In the genomic region with DNA sequence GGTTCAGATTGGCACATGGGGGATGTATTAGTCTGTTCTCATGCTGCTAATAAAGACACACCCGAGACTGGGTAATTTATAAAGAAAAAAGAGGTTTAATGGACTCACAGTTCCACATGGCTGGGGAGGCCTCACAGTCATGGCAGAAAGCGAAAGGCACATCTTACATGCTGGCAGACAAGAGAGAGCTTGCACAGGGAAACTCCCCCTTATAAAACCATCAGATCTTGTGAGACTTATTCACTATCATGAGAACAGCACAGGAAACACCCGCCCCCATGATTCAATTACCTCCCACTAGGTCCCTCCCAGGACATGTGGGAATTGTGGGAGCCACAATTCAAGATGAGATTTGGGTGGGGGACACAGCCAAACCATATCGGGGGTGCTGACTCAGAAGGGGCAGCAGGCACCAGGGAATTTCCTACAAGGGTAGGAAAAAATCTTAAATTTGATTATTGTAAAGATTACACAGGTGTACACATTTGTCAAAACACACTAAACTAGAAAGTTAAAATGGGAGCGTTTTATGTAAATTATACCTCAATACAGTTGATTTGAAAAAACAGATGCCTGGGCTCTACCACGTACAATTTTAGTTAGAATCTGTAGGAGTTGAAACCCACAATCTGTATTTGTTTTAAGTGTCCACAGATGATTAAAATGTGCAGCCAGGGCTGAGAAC, we compare ENCODE assay signal across 8 cellular contexts.
A peak's percentile ranks its signal among the peaks of the same experiment; 100 is the strongest.
DNase-seq lines count a peak whose midpoint lies in the region; ATAC-seq, FAIRE-seq and TF ChIP-seq lines count a peak whose summit lies in the region.
"Not testable (repeated sequence)": the region's sequence is repeated elsewhere in the genome, so short reads cannot be mapped to it uniquely, and the experiment has no call there.

No MANE protein-coding gene starts in this region.

- peak; percentile 23 for DNase-seq in ELR (ENCODE audit: low read depth)
- DNase-seq in activated T-cell treated with anti-CD3 and anti-CD28 coated beads, Interleukin-2, amount 50 U/mL, for 72 hours, result peak; percentile 12 to 16
- DNase-seq in GM12878 (ENCODE audit: low read depth, low spot score), result not testable (repeated sequence)
- DNase-seq in iris pigment epithelial cell (ENCODE audit: low read depth), result peak; percentile 35
- DNase-seq in stimulated activated CD4-positive, alpha-beta T cell treated with anti-CD3 and anti-CD28 coated beads, Interleukin-2, amount 100 ng/mL, for 24 hours, result peak; percentile 31 to 33

- peak overlapping the region; percentile 17 for H3K27ac ChIP-seq in KOPT-K1 (ENCODE audit: low read depth, low read length, poor library complexity, severe bottlenecking)
- H3K27ac ChIP-seq in GM12878 (ENCODE audit: control insufficient read depth, insufficient read depth), result peak overlapping the region; percentile 57

- H3K36me3 ChIP-seq in KOPT-K1 (ENCODE audit: insufficient read depth, low read length); GM12878 (ENCODE audit: control insufficient read depth in 2 of 2, insufficient read depth in 2 of 2, low read length in 1 of 2): not testable (repeated sequence)

- peaks cover 15% of the 10 kb centered on the region for H3K9me3 ChIP-seq in KOPT-K1 (ENCODE audit: insufficient read depth, low read length, poor library complexity, severe bottlenecking)
- H3K9me3 ChIP-seq in GM12878 (replicated peaks; ENCODE audit: control insufficient read depth, insufficient read depth, low read length), result not testable (repeated sequence)

- H3K9ac ChIP-seq in GM12878 (ENCODE audit: control insufficient read depth, insufficient read depth, low read length), result not testable (repeated sequence)

- H3K4me1 ChIP-seq in GM12878 (ENCODE audit: control insufficient read depth, insufficient read depth, low read length), result not testable (repeated sequence)

- peaks cover 16% of the 10 kb centered on the region for H3K4me1 Mint-ChIP-seq in activated T-cell treated with anti-CD3 and anti-CD28 coated beads, Interleukin-2, amount 50 U/mL, for 72 hours (ENCODE audit: low read depth)
- H3K4me1 Mint-ChIP-seq in stimulated activated naive CD8-positive, alpha-beta T cell treated with anti-CD3 and anti-CD28 coated beads, Interleukin-15, Interleukin-2, amounts not matched to agents 100 ng/mL and 50 ng/mL, for 24 hours (ENCODE audit: low read depth), result peaks cover 23% of the 10 kb centered on the region

- WGBS in GM12878 (ENCODE audit: insufficient coverage, insufficient replicate concordance, low lambda C conversion rate, missing lambda C conversion rate), result 30% methylated on average over 6 of the region's 6 CpGs

- ATAC-seq in activated CD4-positive, CD25-positive, alpha-beta regulatory T cell treated with anti-CD3 and anti-CD28 coated beads, Interleukin-2, amount 50 U/mL, for 24 hours, result peak; percentile 73 to 78
- ATAC-seq in activated T-cell treated with anti-CD3 and anti-CD28 coated beads, Interleukin-2, amount 50 U/mL, for 72 hours (replicated peaks in 1 of 2), result peak; percentile 36 to 62
- peak; percentile 86 for ATAC-seq in GM12878

- BruUV-seq in GM12878 (replicated peaks; lab: Mats Ljungman, UMichigan), result not testable (repeated sequence)

- not testable (repeated sequence) for H4K20me1 ChIP-seq in GM12878 (ENCODE audit: control insufficient read depth, insufficient read depth)

- intact Hi-C loops in GM12878 (cut with micrococcal nuclease; ENCODE audit: unreplicated experiment), result not testable (repeated sequence)

- not testable (repeated sequence) for H3K27me3 Mint-ChIP-seq in activated T-cell treated with anti-CD3 and anti-CD28 coated beads, Interleukin-2, amount 50 U/mL, for 72 hours (ENCODE audit: low read depth); stimulated activated naive CD8-positive, alpha-beta T cell treated with anti-CD3 and anti-CD28 coated beads, Interleukin-15, Interleukin-2, amounts not matched to agents 100 ng/mL and 50 ng/mL, for 24 hours

- H3K27me3 ChIP-seq in GM12878 (replicated peaks in 1 of 2; ENCODE audit: control insufficient read depth in 2 of 2, insufficient read depth in 2 of 2, low read length in 1 of 2), result not testable (repeated sequence)

- H3K27ac Mint-ChIP-seq in activated T-cell treated with anti-CD3 and anti-CD28 coated beads, Interleukin-2, amount 50 U/mL, for 72 hours, result peak overlapping the region; percentile 28
- peak overlapping the region; percentile 83 for H3K27ac Mint-ChIP-seq in stimulated activated naive CD8-positive, alpha-beta T cell treated with anti-CD3 and anti-CD28 coated beads, Interleukin-15, Interleukin-2, amounts not matched to agents 100 ng/mL and 50 ng/mL, for 24 hours

- SMC1A ChIA-PET in GM12878 (lab: Charles Lee; ENCODE audit: uncharacterized antibody, unreplicated experiment), result interaction anchor here (1.2 kb wide), 1 partner anchor 268 kb away, joined by 4 read pairs; no protein-coding TSS in a partner anchor

- POLR2A ChIA-PET in GM12878 (lab: Charles Lee), result interaction anchor here (0.9 kb wide), 1 partner anchor 78 kb away, joined by 3 read pairs; no protein-coding TSS in a partner anchor

- H3K4me3 ChIP-seq in GM12878, result not testable (repeated sequence)

- not testable (repeated sequence) for TF ChIP-seq POLR2A in GM12878 (IDR thresholded peaks at IDR 0.05; ENCODE audit: low read depth, low read length)

- RAD21 ChIA-PET in GM12878 (lab: Charles Lee; ENCODE audit: unreplicated experiment), result not testable (repeated sequence)

- H3K9me3 Mint-ChIP-seq in activated T-cell treated with anti-CD3 and anti-CD28 coated beads, Interleukin-2, amount 50 U/mL, for 72 hours, result not testable (repeated sequence)
- peaks cover 12% of the 10 kb centered on the region for H3K9me3 Mint-ChIP-seq in stimulated activated naive CD8-positive, alpha-beta T cell treated with anti-CD3 and anti-CD28 coated beads, Interleukin-15, Interleukin-2, amounts not matched to agents 100 ng/mL and 50 ng/mL, for 24 hours

- TF ChIP-seq EP300 in GM12878 (IDR thresholded peaks at IDR 0.05; ENCODE audit: borderline replicate concordance in 1 of 2, control insufficient read depth in 1 of 2, low read depth in 2 of 2, low read length in 2 of 2), result not testable (repeated sequence)

- TF ChIP-seq RAD21 in GM12878 (IDR thresholded peaks at IDR 0.05; ENCODE audit: insufficient read depth, low read depth, low read length), result not testable (repeated sequence)

- in situ Hi-C loops in GM12878 (cut with MboI), result not testable (repeated sequence)

- H3K36me3 Mint-ChIP-seq in activated T-cell treated with anti-CD3 and anti-CD28 coated beads, Interleukin-2, amount 50 U/mL, for 72 hours (ENCODE audit: insufficient read depth in 2 of 2), result not testable (repeated sequence)
- peaks cover 22% of the 10 kb centered on the region for H3K36me3 Mint-ChIP-seq in stimulated activated naive CD8-positive, alpha-beta T cell treated with anti-CD3 and anti-CD28 coated beads, Interleukin-15, Interleukin-2, amounts not matched to agents 100 ng/mL and 50 ng/mL, for 24 hours (ENCODE audit: low read depth)

- H2AFZ ChIP-seq in GM12878 (ENCODE audit: control insufficient read depth, low read depth, low read length), result not testable (repeated sequence)

- peak overlapping the region; percentile 31 to 52 for H3K4me3 Mint-ChIP-seq in activated T-cell treated with anti-CD3 and anti-CD28 coated beads, Interleukin-2, amount 50 U/mL, for 72 hours
- H3K4me3 Mint-ChIP-seq in stimulated activated naive CD8-positive, alpha-beta T cell treated with anti-CD3 and anti-CD28 coated beads, Interleukin-15, Interleukin-2, amounts not matched to agents 100 ng/mL and 50 ng/mL, for 24 hours, result peak overlapping the region; percentile 47

- H3K4me2 ChIP-seq in GM12878 (ENCODE audit: control insufficient read depth, insufficient read depth), result peak overlapping the region; percentile 27; the same call in 1 of the 2 replicates

- CTCF ChIA-PET in GM12878 (lab: Yijun Ruan, JAX), result not testable (repeated sequence)

- not testable (repeated sequence) for FAIRE-seq in GM12878 (lab: Jason Lieb, UNC)

- H3K79me2 ChIP-seq in GM12878 (ENCODE audit: control insufficient read depth, insufficient read depth, low read length), result not testable (repeated sequence)

- not testable (repeated sequence) for TF ChIP-seq CTCF in GM12878 (IDR thresholded peaks at IDR 0.05 in 2 of 3, conservative IDR thresholded peaks at IDR 0.05 in 1 of 3; ENCODE audit: control insufficient read depth in 2 of 3, extremely low read depth in 1 of 3, insufficient read depth in 1 of 3, low read depth in 3 of 3, low read length in 3 of 3)

TF ChIP-seq in GM12878, 131 proteins besides CTCF, POLR2A, EP300 and RAD21 (continues in another document):
- TF ChIP-seq IKZF1 (conservative IDR thresholded peaks at IDR 0.05), result 0 out of 2 replicates have a peak, but pooled peaks have one; percentile 32
- TF ChIP-seq, protein P1, sequence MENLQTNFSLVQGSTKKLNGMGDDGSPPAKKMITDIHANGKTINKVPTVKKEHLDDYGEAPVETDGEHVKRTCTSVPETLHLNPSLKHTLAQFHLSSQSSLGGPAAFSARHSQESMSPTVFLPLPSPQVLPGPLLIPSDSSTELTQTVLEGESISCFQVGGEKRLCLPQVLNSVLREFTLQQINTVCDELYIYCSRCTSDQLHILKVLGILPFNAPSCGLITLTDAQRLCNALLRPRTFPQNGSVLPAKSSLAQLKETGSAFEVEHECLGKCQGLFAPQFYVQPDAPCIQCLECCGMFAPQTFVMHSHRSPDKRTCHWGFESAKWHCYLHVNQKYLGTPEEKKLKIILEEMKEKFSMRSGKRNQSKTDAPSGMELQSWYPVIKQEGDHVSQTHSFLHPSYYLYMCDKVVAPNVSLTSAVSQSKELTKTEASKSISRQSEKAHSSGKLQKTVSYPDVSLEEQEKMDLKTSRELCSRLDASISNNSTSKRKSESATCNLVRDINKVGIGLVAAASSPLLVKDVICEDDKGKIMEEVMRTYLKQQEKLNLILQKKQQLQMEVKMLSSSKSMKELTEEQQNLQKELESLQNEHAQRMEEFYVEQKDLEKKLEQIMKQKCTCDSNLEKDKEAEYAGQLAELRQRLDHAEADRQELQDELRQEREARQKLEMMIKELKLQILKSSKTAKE (IDR thresholded peaks at IDR 0.05; ENCODE audit: low read depth, poor library complexity, severe bottlenecking), result peak; percentile 53
- peak; percentile 36 to 47; a peak in 3 of 4 replicates for TF ChIP-seq IKZF2 (IDR thresholded peaks at IDR 0.05)
- peak; percentile 48; the same call in 1 of the 2 replicates for TF ChIP-seq ATF2 (IDR thresholded peaks at IDR 0.05; ENCODE audit: low read length)
